ENCODE assay signal across 8 cellular contexts in the genomic region with DNA sequence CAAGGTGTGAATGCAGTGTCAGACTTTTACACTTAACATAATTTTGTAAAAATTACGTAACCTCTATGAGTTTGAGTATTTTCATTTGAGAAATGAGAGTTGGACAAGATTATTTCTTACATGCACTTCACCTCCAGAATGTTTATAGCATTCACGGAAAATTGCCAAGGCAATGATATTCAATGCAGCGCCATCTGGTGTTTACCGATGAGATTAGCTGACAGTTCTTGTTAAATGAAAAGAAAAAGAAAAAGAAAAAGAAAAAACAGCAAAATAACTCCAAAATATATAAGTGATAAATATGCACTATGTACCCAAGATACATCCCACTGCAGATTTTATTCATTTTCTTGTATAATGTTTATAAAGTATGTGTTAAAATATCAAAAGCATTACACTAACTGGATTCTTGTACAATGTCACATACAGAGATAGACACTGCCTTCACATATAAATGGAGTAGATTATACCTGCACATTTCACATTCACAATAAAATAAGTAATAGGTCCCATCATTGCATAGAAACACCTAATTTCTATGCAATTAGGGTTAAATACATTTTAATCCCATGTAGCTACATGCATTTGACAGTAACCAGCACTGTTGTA.
DNase-seq lines count a peak whose midpoint lies in the region; ATAC-seq and TF ChIP-seq lines count a peak whose summit lies in the region.

No MANE protein-coding gene starts in this region.

- H3K14ac ChIP-seq in IMR-90 (replicated peaks; ENCODE audit: low read depth, low read length), result no peak overlapping the region

- H2BK15ac ChIP-seq in IMR-90 (ENCODE audit: low read depth, low read length), result no peak overlapping the region

- H3K4me3 ChIP-seq in IMR-90 (ENCODE audit: insufficient read depth, low read depth, low read length), result no peak overlapping the region
- no peak overlapping the region for H3K4me3 ChIP-seq in SK-N-MC
- H3K4me3 ChIP-seq in transverse colon, result no peak overlapping the region

- intact Hi-C loops in IMR-90 (cut with micrococcal nuclease), result loop anchor here (2.0 to 5.0 kb wide), 2 partner anchors 208 to 961 kb away; no protein-coding TSS in a partner anchor
- intact Hi-C loops in transverse colon (cut with DNase I; ENCODE audit: low total_unique reads), result no loop called here

- CTCF ChIA-PET in IMR-90 (lab: Yijun Ruan, JAX), result interaction anchor here (0.8 to 1.6 kb wide), 2 partner anchors 16 to 995 kb away, joined by 3 read pairs; no protein-coding TSS in a partner anchor

- WGBS in IMR-90 (ENCODE audit: extremely low coverage in 2 of 2, insufficient read length in 1 of 2), 2 experiments, result no CpG with 5 or more reads among the region's 4 CpGs
- 13 to 19% methylated on average over 4 of the region's 4 CpGs for WGBS in transverse colon (ENCODE audit: low coverage in 1 of 2), 2 donors

- no peak overlapping the region for H4K91ac ChIP-seq in IMR-90 (ENCODE audit: insufficient read depth, low read depth, low read length)

- in situ Hi-C loops in IMR-90 (cut with MboI; ENCODE audit: low sequenced_read_pairs), result no loop called here
- in situ Hi-C loops in transverse colon (cut with MboI; ENCODE audit: low pct_ligation_motif_present in 1 of 4, low pct_unique_long_range_greater_than_20kb in 1 of 4, low sequenced_read_pairs in 3 of 4), result no loop called here

- POLR2A ChIA-PET in IMR-90 (lab: Charles Lee; ENCODE audit: unreplicated experiment), result no interaction called here

- no TSS peak for BruUV-seq in IMR-90 (replicated peaks; lab: Mats Ljungman, UMichigan)

- dilution Hi-C loops in IMR-90 (cut with HindIII; ENCODE audit: low sequenced_read_pairs, unreplicated experiment), result no loop called here

- TF ChIP-seq EP300 in transverse colon (IDR thresholded peaks at IDR 0.05; ENCODE audit: low read depth), result no peak

- no peak overlapping the region for H2AK5ac ChIP-seq in IMR-90 (ENCODE audit: low read depth, low read length)

- no peak overlapping the region for H3K4ac ChIP-seq in IMR-90 (ENCODE audit: low read depth, low read length)

- H3K9ac ChIP-seq in IMR-90 (ENCODE audit: low read depth, low read length) (no peak overlapping the region), SK-N-MC (ENCODE audit: insufficient read length) (no peak overlapping the region)

- ATAC-seq in IMR-90 (ENCODE audit: low read depth) (no peak; the same call in 1 of the 2 replicates), HG03342 (IDR thresholded peaks at IDR 0.05; ENCODE audit: unreplicated experiment) (no peak), GM21447 (IDR thresholded peaks at IDR 0.05; ENCODE audit: unreplicated experiment) (no peak)

- H4K20me1 ChIP-seq in IMR-90 (ENCODE audit: insufficient read depth, low read length), result no peaks in the 10 kb centered on the region

- H3K23ac ChIP-seq in IMR-90 (ENCODE audit: low read depth, low read length), result no peak overlapping the region

- no peak overlapping the region for H2BK5ac ChIP-seq in IMR-90 (ENCODE audit: low read depth, low read length, poor library complexity, severe bottlenecking)

- H3K9me1 ChIP-seq in IMR-90 (ENCODE audit: insufficient read depth, low read length), result no peaks in the 10 kb centered on the region

- H3K18ac ChIP-seq in IMR-90 (ENCODE audit: low read depth, low read length), result no peak overlapping the region

- H3K56ac ChIP-seq in IMR-90 (ENCODE audit: extremely low read depth, insufficient read depth, low read length), result no peak overlapping the region

- H3K27me3 ChIP-seq in IMR-90 (ENCODE audit: control insufficient read depth, insufficient read depth, low read length) (no peaks in the 10 kb centered on the region), transverse colon (no peaks in the 10 kb centered on the region)

- no peak overlapping the region for H4K8ac ChIP-seq in IMR-90 (ENCODE audit: low read depth in 2 of 2, low read length in 2 of 2)

- no peaks in the 10 kb centered on the region for H3K79me1 ChIP-seq in IMR-90 (ENCODE audit: low read depth in 1 of 2, low read length in 2 of 2)

- no peak overlapping the region for H2AK9ac ChIP-seq in IMR-90 (replicated peaks; ENCODE audit: low read depth, low read length, poor library complexity)

- H4K5ac ChIP-seq in IMR-90 (ENCODE audit: low read depth, low read length), result no peak overlapping the region

- H3K4me1 ChIP-seq in IMR-90 (ENCODE audit: control insufficient read depth, insufficient read depth, low read length), result no peaks in the 10 kb centered on the region
- no peaks in the 10 kb centered on the region for H3K4me1 ChIP-seq in transverse colon

- no peak overlapping the region for H2BK20ac ChIP-seq in IMR-90 (ENCODE audit: low read depth, low read length)

- TF ChIP-seq RAD21 in IMR-90 (IDR thresholded peaks at IDR 0.05; ENCODE audit: low read length), result peak; percentile 62

- no peaks in the 10 kb centered on the region for H3K9me3 ChIP-seq in IMR-90 (ENCODE audit: control insufficient read depth, insufficient read depth, low read length)
- no peaks in the 10 kb centered on the region for H3K9me3 ChIP-seq in SK-N-MC (ENCODE audit: low read depth, low read length)
- H3K9me3 ChIP-seq in transverse colon, result no peaks in the 10 kb centered on the region

- TF ChIP-seq POLR2A in IMR-90 (IDR thresholded peaks at IDR 0.05; ENCODE audit: low read depth, low read length) (no peak), transverse colon (IDR thresholded peaks at IDR 0.05) (no peak)

- H2AFZ ChIP-seq in IMR-90 (replicated peaks; ENCODE audit: low read length, poor library complexity), result no peak overlapping the region

- TF ChIP-seq CTCF in IMR-90 (conservative IDR thresholded peaks at IDR 0.05; ENCODE audit: low read depth, low read length), result peak; percentile 65
- peak; percentile 17 to 50 (median 39) for TF ChIP-seq CTCF in transverse colon (IDR thresholded peaks at IDR 0.05)

- no peak overlapping the region for H2BK120ac ChIP-seq in IMR-90 (ENCODE audit: low read depth, low read length)

- peak; percentile 3 to 10 for DNase-seq in stimulated activated CD4-positive, alpha-beta T cell treated with anti-CD3 and anti-CD28 coated beads, Interleukin-2, amount 100 ng/mL, for 48 hours
- no peak for DNase-seq in stimulated activated CD4-positive, alpha-beta T cell treated with anti-CD3 and anti-CD28 coated beads, Interleukin-4, amount 100 ng/mL, for 1 hour
- DNase-seq in IMR-90 (peak; percentile 53), SK-N-MC (ENCODE audit: low read depth, low spot score) (peak; percentile 48), globus pallidus (ENCODE audit: low spot score) (peak; percentile 7), transverse colon (no peak)

- no peak overlapping the region for H3K4me2 ChIP-seq in IMR-90 (ENCODE audit: low read depth, low read length)

- H3K36me3 ChIP-seq in IMR-90 (ENCODE audit: control insufficient read depth, insufficient read depth, low read length) (no peaks in the 10 kb centered on the region), SK-N-MC (ENCODE audit: insufficient read depth, low read length) (no peaks in the 10 kb centered on the region), transverse colon (no peaks in the 10 kb centered on the region)

- H3K27ac ChIP-seq in IMR-90 (ENCODE audit: insufficient read depth, low read length) (no peak overlapping the region), SK-N-MC (no peak overlapping the region), transverse colon (no peak overlapping the region)

TF ChIP-seq in IMR-90, 13 proteins besides CTCF, POLR2A, EP300 and RAD21:
- TF ChIP-seq NFE2L2 (IDR thresholded peaks at IDR 0.05; ENCODE audit: low read depth, low read length) (no peak), CEBPB (IDR thresholded peaks at IDR 0.05; ENCODE audit: low read depth, low read length) (0 out of 2 replicates have a peak, but pooled peaks have one; percentile 3), MAZ (IDR thresholded peaks at IDR 0.05; ENCODE audit: borderline replicate concordance, low read depth, low read length) (no peak), FOS (IDR thresholded peaks at IDR 0.05; ENCODE audit: low read depth, low read length) (no peak), RFX5 (IDR thresholded peaks at IDR 0.05; ENCODE audit: low read depth, low read length) (no peak), SMC3 (IDR thresholded peaks at IDR 0.05; ENCODE audit: low read depth, low read length) (peak; percentile 52), MAFK (IDR thresholded peaks at IDR 0.05; ENCODE audit: low read depth, low read length) (no peak)
TF ChIP-seq in IMR-90: peak in this region for 2.

Comparison
In these comparisons a context has a peak if more than half of its experiments do, and no peak if none do; other contexts are left out.
1. DNase-seq: peak in stimulated activated CD4-positive, alpha-beta T cell treated with anti-CD3 and anti-CD28 coated beads, Interleukin-2, amount 100 ng/mL, for 48 hours (2 of 2), IMR-90 (single experiment), SK-N-MC (single experiment) and globus pallidus (single experiment); none in stimulated activated CD4-positive, alpha-beta T cell treated with anti-CD3 and anti-CD28 coated beads, Interleukin-4, amount 100 ng/mL, for 1 hour (single experiment) and transverse colon (single experiment).